Comparison of ENCODE assay signal across 8 cellular contexts in the genomic region with DNA sequence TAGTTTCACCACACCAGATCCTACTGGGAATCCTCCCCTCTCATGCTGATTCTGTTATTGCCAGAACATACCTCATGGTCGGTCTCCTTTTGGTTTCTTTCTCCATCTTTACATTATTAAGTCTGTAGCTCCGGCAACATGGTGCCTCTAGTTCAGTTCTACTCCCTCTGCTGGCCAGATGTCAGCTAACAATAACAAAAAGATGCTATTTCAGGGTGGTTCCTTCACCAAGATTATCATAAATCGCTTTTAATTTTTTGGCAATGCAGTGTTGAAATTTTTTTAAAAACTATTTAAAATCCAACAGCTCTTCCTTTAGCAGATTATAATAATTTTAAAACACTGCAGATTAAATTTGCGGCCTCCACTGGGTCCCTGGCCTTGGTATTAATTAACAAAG.
DNase-seq lines count a peak whose midpoint lies in the region; TF ChIP-seq lines count a peak whose summit lies in the region.

No MANE protein-coding gene starts in this region.

- H2AFZ ChIP-seq in H9 (ENCODE audit: low read length), result no peak overlapping the region

- H3T11ph ChIP-seq in H9 (ENCODE audit: low read length), result no peak overlapping the region

- no peaks in the 10 kb centered on the region for H4K20me1 ChIP-seq in H9 (ENCODE audit: control insufficient read depth, insufficient read depth, insufficient read length)

- peaks cover 6 to 15% (median 9%) of the 10 kb centered on the region in 3 experiments for H3K36me3 Mint-ChIP-seq in H9 (ENCODE audit: insufficient read depth in 1 of 3, low read depth in 3 of 3)
- no peaks in the 10 kb centered on the region for H3K36me3 Mint-ChIP-seq in activated T-cell treated with anti-CD3 and anti-CD28 coated beads, Interleukin-2, amount 50 U/mL, for 24 hours (ENCODE audit: low read depth)

- no peak overlapping the region for H3K4me3 Mint-ChIP-seq in H9
- H3K4me3 Mint-ChIP-seq in activated T-cell treated with anti-CD3 and anti-CD28 coated beads, Interleukin-2, amount 50 U/mL, for 24 hours, result no peak overlapping the region

- peaks cover 15 to 21% of the 10 kb centered on the region in 2 experiments; a peak in 4 of 5 replicates for H3K9me3 Mint-ChIP-seq in H9
- peaks cover 5% of the 10 kb centered on the region for H3K9me3 Mint-ChIP-seq in activated T-cell treated with anti-CD3 and anti-CD28 coated beads, Interleukin-2, amount 50 U/mL, for 24 hours

- no peak overlapping the region for H3K23ac ChIP-seq in H9 (ENCODE audit: insufficient read length, low read depth, low read length)

- H3K79me1 ChIP-seq in H9 (ENCODE audit: insufficient read depth, low read depth, low read length, poor library complexity, severe bottlenecking), result no peaks in the 10 kb centered on the region

- H4K91ac ChIP-seq in H9 (ENCODE audit: insufficient read length, low read depth, low read length), result no peak overlapping the region

- H3K9me3 ChIP-seq in H9 (ENCODE audit: control insufficient read depth, low read depth, low read length) (peaks cover 8% of the 10 kb centered on the region), NT2/D1 (ENCODE audit: insufficient read depth, low read length) (peaks cover 12% of the 10 kb centered on the region; the same call in 1 of the 2 replicates)
- no peaks in the 10 kb centered on the region for H3K9me3 ChIP-seq in effector memory CD4-positive, alpha-beta T cell (ENCODE audit: control insufficient read depth, low read length)

- no peak overlapping the region for H3K56ac ChIP-seq in H9 (ENCODE audit: insufficient read length, low read depth, low read length)

- WGBS in H9 (ENCODE audit: extremely low coverage, insufficient read length, low lambda C conversion rate), result no CpG with 5 or more reads among the region's 4 CpGs

- H2BK15ac ChIP-seq in H9 (ENCODE audit: low read depth, low read length), result no peak overlapping the region

- no peaks in the 10 kb centered on the region for H3K36me3 ChIP-seq in BJ (ENCODE audit: control insufficient read depth, insufficient read depth, low read length)
- H3K36me3 ChIP-seq in NT2/D1 (ENCODE audit: insufficient read depth, insufficient read length, low read length), result no peaks in the 10 kb centered on the region
- no peaks in the 10 kb centered on the region for H3K36me3 ChIP-seq in effector memory CD4-positive, alpha-beta T cell (ENCODE audit: control insufficient read depth, insufficient read depth, low read length)

- no peak overlapping the region for H3K4me2 ChIP-seq in H9 (ENCODE audit: insufficient read depth, insufficient read length, low read length)

- H3K4me1 ChIP-seq in H9 (ENCODE audit: insufficient read depth, low read length) (no peaks in the 10 kb centered on the region), NT2/D1 (ENCODE audit: insufficient read depth, insufficient read length) (no peaks in the 10 kb centered on the region)
- H3K4me1 ChIP-seq in effector memory CD4-positive, alpha-beta T cell (ENCODE audit: control insufficient read depth, insufficient read depth, low read length, poor library complexity, severe bottlenecking), result no peaks in the 10 kb centered on the region

- H2BK5ac ChIP-seq in H9 (ENCODE audit: insufficient read length, low read length), result no peak overlapping the region

- H2BK12ac ChIP-seq in H9 (ENCODE audit: insufficient read length, low read depth, low read length), result no peak overlapping the region

- H2AK5ac ChIP-seq in H9 (ENCODE audit: insufficient read length, low read length), result no peak overlapping the region

- H3K4ac ChIP-seq in H9 (ENCODE audit: low read depth, low read length), result no peak overlapping the region

- H3K18ac ChIP-seq in H9 (ENCODE audit: insufficient read length, low read depth, low read length), result no peak overlapping the region

- no peak overlapping the region for H3K14ac ChIP-seq in H9 (ENCODE audit: insufficient read depth, low read length)

- H4K8ac ChIP-seq in H9 (replicated peaks; ENCODE audit: insufficient read length, low read depth, low read length), result no peak overlapping the region

- no peaks in the 10 kb centered on the region for H3K79me2 ChIP-seq in H9 (ENCODE audit: insufficient read depth, low read length)

- H2BK20ac ChIP-seq in H9 (ENCODE audit: low read depth, low read length, poor library complexity, severe bottlenecking), result no peak overlapping the region

- POLR2A ChIA-PET in BJ (lab: Charles Lee), result no interaction called here

- no peak overlapping the region; a peak in 1 of 7 replicates for H3K27ac Mint-ChIP-seq in H9
- no peak overlapping the region for H3K27ac Mint-ChIP-seq in activated T-cell treated with anti-CD3 and anti-CD28 coated beads, Interleukin-2, amount 50 U/mL, for 24 hours

- H3K4me1 Mint-ChIP-seq in H9, result peaks cover 3 to 5% of the 10 kb centered on the region in 2 experiments; a peak in 2 of 4 replicates
- no peaks in the 10 kb centered on the region for H3K4me1 Mint-ChIP-seq in activated T-cell treated with anti-CD3 and anti-CD28 coated beads, Interleukin-2, amount 50 U/mL, for 24 hours (ENCODE audit: low read depth)

- H4K5ac ChIP-seq in H9 (ENCODE audit: insufficient read length, low read depth, low read length), result no peak overlapping the region

- DNase-seq in BJ (ENCODE audit: low read depth) (no peak), H9 (no peak), NT2/D1 (ENCODE audit: low read depth, low spot score) (peak; percentile 13), fibroblast of villous mesenchyme (ENCODE audit: low read depth) (peak; percentile 1), dermis blood vessel endothelial cell (no peak), coronary artery (ENCODE audit: low spot score) (no peak)
- DNase-seq in activated T-cell treated with anti-CD3 and anti-CD28 coated beads, Interleukin-2, amount 50 U/mL, for 24 hours, result no peak
- DNase-seq in effector memory CD4-positive, alpha-beta T cell, result no peak

- TF ChIP-seq CTCF in BJ (IDR thresholded peaks at IDR 0.05; ENCODE audit: insufficient read depth, low read depth, low read length) (peak; percentile 50), H9 (conservative IDR thresholded peaks at IDR 0.05) (peak; percentile 74), fibroblast of villous mesenchyme (IDR thresholded peaks at IDR 0.05; ENCODE audit: insufficient read depth, low read depth, low read length) (peak; percentile 10), coronary artery (IDR thresholded peaks at IDR 0.05) (no peak)

- H3K9ac ChIP-seq in H9 (ENCODE audit: extremely low read depth, insufficient read length, low read length), result no peak overlapping the region
- H3K9ac ChIP-seq in NT2/D1 (ENCODE audit: insufficient read length, low read depth), result no peak overlapping the region

- no peak overlapping the region for H3K27ac ChIP-seq in H9 (ENCODE audit: insufficient read length, low read depth, low read length)
- H3K27ac ChIP-seq in coronary artery, result no peak overlapping the region
- no peak overlapping the region for H3K27ac ChIP-seq in effector memory CD4-positive, alpha-beta T cell (ENCODE audit: insufficient read depth, low read length, poor library complexity, severe bottlenecking)

- CTCF ChIA-PET in BJ (lab: Yijun Ruan, JAX), result interaction anchor here (0.7 to 1.5 kb wide), 4 partner anchors 9 to 496 kb away, joined by 3 to 5 read pairs (median 3); no protein-coding TSS in a partner anchor

- no peaks in the 10 kb centered on the region; the same call in 1 of the 2 replicates for H3K27me3 Mint-ChIP-seq in H9 (ENCODE audit: low read depth)
- no peaks in the 10 kb centered on the region for H3K27me3 Mint-ChIP-seq in activated T-cell treated with anti-CD3 and anti-CD28 coated beads, Interleukin-2, amount 50 U/mL, for 24 hours

- H3K27me3 ChIP-seq in BJ (ENCODE audit: control insufficient read depth, insufficient read depth, low read length) (no peaks in the 10 kb centered on the region), H9 (ENCODE audit: insufficient read depth, low read length) (no peaks in the 10 kb centered on the region), NT2/D1 (ENCODE audit: insufficient read depth, insufficient read length) (no peaks in the 10 kb centered on the region)
- no peaks in the 10 kb centered on the region for H3K27me3 ChIP-seq in effector memory CD4-positive, alpha-beta T cell (replicated peaks; ENCODE audit: control insufficient read depth, insufficient read depth, low read length, poor library complexity, severe bottlenecking)

- H3K4me3 ChIP-seq in BJ (ENCODE audit: low read depth, low read length) (no peak overlapping the region), NT2/D1 (ENCODE audit: insufficient read length, low read depth) (no peak overlapping the region), fibroblast of villous mesenchyme (ENCODE audit: low read depth, low read length) (no peak overlapping the region), coronary artery (no peak overlapping the region)
- H3K4me3 ChIP-seq in effector memory CD4-positive, alpha-beta T cell (ENCODE audit: insufficient read depth, low read depth, low read length, poor library complexity, severe bottlenecking), result no peak overlapping the region

- H3K23me2 ChIP-seq in H9 (ENCODE audit: insufficient read length, low read depth, low read length, poor library complexity, severe bottlenecking), result no peaks in the 10 kb centered on the region

- no peak overlapping the region for H2BK120ac ChIP-seq in H9 (ENCODE audit: low read depth, low read length, poor library complexity, severe bottlenecking)

Comparison
In these comparisons a context has a peak if more than half of its experiments do, and no peak if none do; other contexts are left out.
1. DNase-seq: peak in NT2/D1 (single experiment) and fibroblast of villous mesenchyme (single experiment); none in BJ (single experiment), H9 (single experiment), dermis blood vessel endothelial cell (single experiment), coronary artery (single experiment), activated T-cell treated with anti-CD3 and anti-CD28 coated beads, Interleukin-2, amount 50 U/mL, for 24 hours (single experiment) and effector memory CD4-positive, alpha-beta T cell (0 of 3).